In the genomic region with DNA sequence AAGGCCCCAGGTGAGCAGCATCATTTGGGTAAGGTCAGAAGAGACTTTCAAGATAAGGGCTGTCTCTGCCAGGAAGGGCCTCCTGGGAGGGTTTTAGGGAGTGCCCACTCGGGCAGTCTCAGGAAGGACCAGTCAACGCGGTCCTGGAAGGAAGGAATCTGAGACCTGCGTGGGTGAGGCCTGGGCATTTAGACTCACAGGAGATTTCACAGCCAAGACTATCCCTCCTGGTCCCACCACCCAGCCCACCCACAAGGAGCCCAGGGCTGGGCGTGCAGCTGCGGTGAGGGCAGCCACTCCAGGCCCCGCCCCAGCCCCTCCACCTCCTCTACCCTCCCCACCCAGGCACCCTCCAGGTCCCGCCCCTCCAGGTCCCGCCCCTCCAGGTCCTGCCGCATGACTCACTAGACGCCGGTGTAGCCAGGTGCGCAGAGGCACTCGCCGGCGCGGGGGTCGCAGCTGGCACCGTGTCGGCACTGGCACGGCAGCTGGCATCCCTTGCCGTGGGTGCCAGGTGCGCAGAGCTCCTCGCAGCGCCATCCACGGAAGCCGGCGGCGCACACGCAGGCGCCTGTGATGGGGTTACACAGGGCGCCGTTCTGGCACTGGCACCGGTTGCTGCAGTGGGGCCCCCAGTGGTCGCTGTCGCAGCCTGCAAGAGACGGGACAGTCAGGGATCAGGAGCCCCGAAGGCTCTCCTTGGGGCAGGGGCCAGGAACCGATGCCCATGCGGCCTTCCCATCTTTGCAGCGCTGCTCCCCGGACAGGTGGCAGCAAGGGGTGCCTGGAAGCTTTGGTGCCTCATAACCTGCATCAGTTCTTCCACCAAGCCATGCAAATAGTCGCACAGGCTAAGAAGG, we compare ENCODE assay signal across 9 cellular contexts.
A peak's percentile ranks its signal among the peaks of the same experiment; 100 is the strongest.
DNase-seq lines count a peak whose midpoint lies in the region; ATAC-seq and TF ChIP-seq lines count a peak whose summit lies in the region.
"Had no signal": no experiment of that assay in that cellular context is flagged by ENCODE, and none has a peak within 500 bp of the region (broad histone marks: within the 10 kb centered on the region; RNA-seq: fewer than 3 reads in every experiment).

No MANE protein-coding gene starts in this region.

- H3K27me3 Mint-ChIP-seq in activated CD4-positive, alpha-beta T cell treated with anti-CD3 and anti-CD28 coated beads, Interleukin-2, amount 10 ng/mL, durations not matched to agents 24 days and 14 days, result peaks cover 46% of the 10 kb centered on the region

- DNase-seq in DMS 273 (lab: John Stamatoyannopoulos, UW; ENCODE audit: unreplicated experiment) (peak; percentile 77), DMS 273 treated with DMSO at 0.1 percent for 48 hours (lab: John Stamatoyannopoulos, UW) (no peak), KBM-7 (peak; percentile 75), omental fat pad (ENCODE audit: low spot score) (no peak), upper lobe of right lung (peak; percentile 72)
- DNase-seq in activated CD4-positive, alpha-beta T cell treated with anti-CD3 and anti-CD28 coated beads, Interleukin-2, amount 10 ng/mL, durations not matched to agents 24 days and 14 days, result peak; percentile 75
- DNase-seq in effector CD8-positive, alpha-beta T cell (lab: John Stamatoyannopoulos, UW), result peak; percentile 52

- in situ Hi-C loops in KBM-7 (cut with MboI; ENCODE audit: low pct_unique_long_range_greater_than_20kb, low sequenced_read_pairs), result no loop called here

- H3K36me3 Mint-ChIP-seq in activated CD4-positive, alpha-beta T cell treated with anti-CD3 and anti-CD28 coated beads, Interleukin-2, amount 10 ng/mL, durations not matched to agents 24 days and 14 days (ENCODE audit: low read depth), result no peaks in the 10 kb centered on the region

- no peaks in the 10 kb centered on the region for H3K9me3 Mint-ChIP-seq in activated CD4-positive, alpha-beta T cell treated with anti-CD3 and anti-CD28 coated beads, Interleukin-2, amount 10 ng/mL, durations not matched to agents 24 days and 14 days

- H3K9me3 ChIP-seq in upper lobe of right lung, result no peaks in the 10 kb centered on the region
- H3K9me3 ChIP-seq: adrenal gland had no signal

- H3K4me3 Mint-ChIP-seq in activated CD4-positive, alpha-beta T cell treated with anti-CD3 and anti-CD28 coated beads, Interleukin-2, amount 10 ng/mL, durations not matched to agents 24 days and 14 days, result peak overlapping the region; percentile 60

- H3K27ac ChIP-seq in upper lobe of right lung, result no peak overlapping the region
- H3K27ac ChIP-seq: adrenal gland had no signal

- H3K27me3 ChIP-seq in upper lobe of right lung, result peaks cover 24% of the 10 kb centered on the region

- ATAC-seq in omental fat pad (ENCODE audit: low FRiP score), result peak; percentile 53
- peak; percentile 76 for ATAC-seq in upper lobe of right lung
- no peak for ATAC-seq in GM21447 (IDR thresholded peaks at IDR 0.05; ENCODE audit: unreplicated experiment)

- H3K36me3 ChIP-seq in upper lobe of right lung, result no peaks in the 10 kb centered on the region
- H3K36me3 ChIP-seq: adrenal gland had no signal

- H3K4me1 ChIP-seq in upper lobe of right lung, result peaks cover 4% of the 10 kb centered on the region
- H3K4me1 ChIP-seq: adrenal gland had no signal

- H3K27ac Mint-ChIP-seq in activated CD4-positive, alpha-beta T cell treated with anti-CD3 and anti-CD28 coated beads, Interleukin-2, amount 10 ng/mL, durations not matched to agents 24 days and 14 days, result no peak overlapping the region

- intact Hi-C loops in activated CD4-positive, alpha-beta T cell treated with anti-CD3 and anti-CD28 coated beads, Interleukin-2, amount 10 ng/mL, durations not matched to agents 24 days and 14 days (cut with micrococcal nuclease), result no loop called here
- intact Hi-C loops in upper lobe of right lung (cut with DNase I), result no loop called here

- H3K4me1 Mint-ChIP-seq in activated CD4-positive, alpha-beta T cell treated with anti-CD3 and anti-CD28 coated beads, Interleukin-2, amount 10 ng/mL, durations not matched to agents 24 days and 14 days, result peaks cover 6% of the 10 kb centered on the region

- TF ChIP-seq CTCF in omental fat pad (IDR thresholded peaks at IDR 0.05), result no peak
- TF ChIP-seq CTCF in upper lobe of right lung (IDR thresholded peaks at IDR 0.05), result peak; percentile 5

- H3K4me3 ChIP-seq in upper lobe of right lung, result no peak overlapping the region
- H3K4me3 ChIP-seq: adrenal gland had no signal

Comparison
In these comparisons a context has a peak if more than half of its experiments do, and no peak if none do; other contexts are left out.
1. DNase-seq: peak in DMS 273 (single experiment), KBM-7 (single experiment), activated CD4-positive, alpha-beta T cell treated with anti-CD3 and anti-CD28 coated beads, Interleukin-2, amount 10 ng/mL, durations not matched to agents 24 days and 14 days (single experiment), effector CD8-positive, alpha-beta T cell (single experiment) and upper lobe of right lung (single experiment); none in DMS 273 treated with DMSO at 0.1 percent for 48 hours (single experiment) and omental fat pad (single experiment).